8 cellular contexts compared by ENCODE assay signal in the genomic region with DNA sequence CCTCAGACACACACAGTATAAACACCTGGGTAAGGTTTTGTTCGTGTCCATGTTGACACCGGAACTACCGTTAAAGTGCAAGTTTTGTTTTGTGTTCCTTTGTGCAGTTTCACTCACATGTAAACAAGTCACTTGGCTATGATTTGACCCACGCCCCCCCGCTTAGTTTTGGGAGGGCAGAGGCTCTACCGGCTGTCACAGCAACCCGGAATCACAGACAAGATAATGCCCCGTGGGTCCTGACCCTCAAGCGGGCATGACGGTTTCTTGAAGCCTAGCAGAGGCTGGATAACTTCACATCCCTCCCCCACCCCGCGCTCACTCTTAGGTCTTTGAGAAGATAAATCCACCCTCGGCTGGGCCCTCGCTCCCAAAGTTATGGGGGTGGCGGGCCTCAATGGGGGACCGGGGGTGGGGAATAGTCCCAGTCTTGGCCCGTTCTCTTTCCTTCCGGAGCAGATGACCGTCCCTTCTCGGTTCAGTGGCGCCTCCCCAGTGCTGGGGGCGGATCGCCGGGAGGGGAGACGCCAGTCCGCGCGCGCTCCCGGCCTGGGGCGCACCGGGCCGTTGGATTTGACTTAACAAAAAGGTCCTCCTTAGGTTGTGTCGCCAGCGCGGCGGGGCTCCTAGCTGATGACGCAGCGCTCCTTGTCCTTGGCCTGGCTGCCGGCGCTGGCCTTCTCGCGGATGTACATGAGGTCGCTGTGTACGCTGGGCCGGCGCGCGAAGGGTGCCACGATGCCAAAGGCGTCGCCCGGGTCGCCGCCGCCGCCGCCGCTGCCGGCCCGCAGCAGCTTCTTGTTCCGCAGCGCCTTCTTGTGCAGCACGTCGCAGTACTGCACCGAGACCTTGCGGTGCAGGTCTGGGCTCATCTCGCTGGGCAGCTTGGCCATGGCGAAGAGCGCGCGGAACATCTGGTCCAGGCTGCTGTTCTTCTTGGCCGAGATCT. TPM values are rescaled to one million over a fixed set of nuclear protein-coding genes. Genes with fewer than 3 reads are reported as not detected.
DNase-seq lines count a peak whose midpoint lies in the region; ATAC-seq, FAIRE-seq and TF ChIP-seq lines count a peak whose summit lies in the region.

No MANE protein-coding gene starts in this region.

- no peaks in the 10 kb centered on the region for H3K79me2 ChIP-seq in HepG2 (ENCODE audit: insufficient read depth, low read length)

- CTCF ChIA-PET in CD8-positive, alpha-beta T cell (lab: Charles Lee), result interaction anchor here (0.6 to 2.8 kb wide), 3 partner anchors 27 to 139 kb away, joined by 3 to 30 read pairs (median 3); no protein-coding TSS in a partner anchor
- CTCF ChIA-PET in HepG2 (lab: Yijun Ruan, JAX; ENCODE audit: low intra/inter-chr PET ratio, low total read pairs), result no interaction called here

- ATAC-seq in CD8-positive, alpha-beta T cell, result no peak
- ATAC-seq in HepG2, result no peak
- ATAC-seq in HG03095 (IDR thresholded peaks at IDR 0.05; ENCODE audit: unreplicated experiment), result no peak
- no peak for ATAC-seq in GM21360 (IDR thresholded peaks at IDR 0.05; ENCODE audit: unreplicated experiment)

- no peak overlapping the region for H3K27ac ChIP-seq in CD8-positive, alpha-beta T cell (ENCODE audit: low read depth, low read length)
- H3K27ac ChIP-seq in coronary artery (peak overlapping the region; percentile 28 to 82), HepG2 (ENCODE audit: extremely low read length, insufficient read depth, low read length) (no peak overlapping the region)

- H3K4me1 ChIP-seq in CD8-positive, alpha-beta T cell (ENCODE audit: insufficient read depth, low read length), result peaks cover 13% of the 10 kb centered on the region
- H3K4me1 ChIP-seq in HepG2 (ENCODE audit: insufficient read depth, low read length), result peaks cover 35% of the 10 kb centered on the region

- peak overlapping the region; percentile 32; the same call in 1 of the 2 replicates for H3K4me2 ChIP-seq in HepG2 (ENCODE audit: low read depth, low read length)

- H3K4me3 Mint-ChIP-seq in CD8-positive, alpha-beta T cell, result peak overlapping the region; percentile 84
- peak overlapping the region; percentile 74 for H3K4me3 Mint-ChIP-seq in stimulated activated naive CD8-positive, alpha-beta T cell treated with anti-CD3 and anti-CD28 coated beads, Interleukin-15, Interleukin-2, amounts not matched to agents 100 ng/mL and 50 ng/mL, for 24 hours

- no peak for DNase-seq in CD8-positive, alpha-beta T cell
- DNase-seq in NCI-H82 treated with DMSO at 0.1 percent for 48 hours (lab: John Stamatoyannopoulos, UW; ENCODE audit: unreplicated experiment) (peak; percentile 43), coronary artery (ENCODE audit: low spot score) (no peak), HepG2 (ENCODE audit: low spot score) (no peak), COR-L47 (lab: John Stamatoyannopoulos, UW) (no peak)

- H3K9me3 ChIP-seq in CD8-positive, alpha-beta T cell (ENCODE audit: low read length), result no peaks in the 10 kb centered on the region
- H3K9me3 ChIP-seq in HepG2 (ENCODE audit: low read length), result no peaks in the 10 kb centered on the region

- intact Hi-C loops in CD8-positive, alpha-beta T cell (cut with DNase I, micrococcal nuclease), result loop anchor here (5.0 kb wide), 2 partner anchors 98 to 538 kb away; partner anchors contain the start of gene PEMT (in 1 of the 2)
- intact Hi-C loops in HepG2 (cut with micrococcal nuclease; ENCODE audit: unreplicated experiment), result loop anchor here (5.0 kb wide), 1 partner anchor 47 kb away; no protein-coding TSS in a partner anchor

- H3K27ac Mint-ChIP-seq in CD8-positive, alpha-beta T cell, result no peak overlapping the region
- no peak overlapping the region for H3K27ac Mint-ChIP-seq in stimulated activated naive CD8-positive, alpha-beta T cell treated with anti-CD3 and anti-CD28 coated beads, Interleukin-15, Interleukin-2, amounts not matched to agents 100 ng/mL and 50 ng/mL, for 24 hours

- in situ Hi-C loops in HepG2 (cut with HindIII; ENCODE audit: extremely low pct_ligation_motif_present, low pct_unique_long_range_greater_than_20kb), result loop anchor here (5.0 kb wide), 1 partner anchor 137 kb away; no protein-coding TSS in a partner anchor

- no peaks in the 10 kb centered on the region for H3K9me3 Mint-ChIP-seq in CD8-positive, alpha-beta T cell
- no peaks in the 10 kb centered on the region for H3K9me3 Mint-ChIP-seq in stimulated activated naive CD8-positive, alpha-beta T cell treated with anti-CD3 and anti-CD28 coated beads, Interleukin-15, Interleukin-2, amounts not matched to agents 100 ng/mL and 50 ng/mL, for 24 hours

- BruUV-seq in HepG2 (replicated peaks; lab: Mats Ljungman, UMichigan), result no TSS peak

- no peak overlapping the region for H2AFZ ChIP-seq in HepG2 (ENCODE audit: low read length)

- POLR2A ChIA-PET in CD8-positive, alpha-beta T cell (lab: Charles Lee), result interaction anchor here (2.0 kb wide), 1 partner anchor 139 kb away, joined by 7 read pairs; no protein-coding TSS in a partner anchor
- POLR2A ChIA-PET in HepG2 (lab: Yijun Ruan, JAX), result interaction anchor here (2.5 to 3.4 kb wide), 3 partner anchors 49 to 143 kb away, joined by 15 to 114 read pairs (median 57); no protein-coding TSS in a partner anchor

- TF ChIP-seq POLR2A in HepG2 (IDR thresholded peaks at IDR 0.05; ENCODE audit: insufficient read depth in 1 of 2, low read depth in 2 of 2, low read length in 2 of 2), result no peak

- WGBS in HepG2 (ENCODE audit: low lambda C conversion rate), result 97% methylated on average over 72 of the region's 73 CpGs

- no peak for TF ChIP-seq EP300 in HepG2 (IDR thresholded peaks at IDR 0.05; ENCODE audit: low read depth in 2 of 2, low read length in 2 of 2)
- TF ChIP-seq EP300 in HepG2 (CRISPR knock-in tag; IDR thresholded peaks at IDR 0.05; ENCODE audit: borderline replicate concordance), result no peak

- FAIRE-seq in HepG2 (lab: Jason Lieb, UNC), result no peak

- H3K36me3 ChIP-seq in CD8-positive, alpha-beta T cell (ENCODE audit: insufficient read depth, low read length), result no peaks in the 10 kb centered on the region
- H3K36me3 ChIP-seq in HepG2 (replicated peaks in 1 of 2; ENCODE audit: control insufficient read depth in 1 of 2, insufficient read depth in 2 of 2, low read length in 2 of 2), result peaks cover 6 to 15% of the 10 kb centered on the region in 2 experiments; a peak in 3 of 5 replicates

- H4K20me1 ChIP-seq in HepG2 (ENCODE audit: insufficient read depth, low read length), result no peaks in the 10 kb centered on the region

- peak overlapping the region; percentile 76 for H3K4me3 ChIP-seq in CD8-positive, alpha-beta T cell (ENCODE audit: low read depth, low read length)
- H3K4me3 ChIP-seq in coronary artery, result peak overlapping the region; percentile 76
- H3K4me3 ChIP-seq in HepG2 (replicated peaks in 1 of 3; ENCODE audit: insufficient read depth in 1 of 3, low read depth in 2 of 3, low read length in 3 of 3), result peak overlapping the region in 2 of 3 experiments; percentile 65 to 71; a peak in 2 of 6 replicates

- no peak overlapping the region for H3K9ac ChIP-seq in HepG2 (ENCODE audit: insufficient read depth, low read depth, low read length)

- no peak for TF ChIP-seq RAD21 in HepG2 (CRISPR knock-in tag; IDR thresholded peaks at IDR 0.05)

- H3K27me3 Mint-ChIP-seq in CD8-positive, alpha-beta T cell (ENCODE audit: low read depth), result peaks cover 6% of the 10 kb centered on the region
- H3K27me3 Mint-ChIP-seq in stimulated activated naive CD8-positive, alpha-beta T cell treated with anti-CD3 and anti-CD28 coated beads, Interleukin-15, Interleukin-2, amounts not matched to agents 100 ng/mL and 50 ng/mL, for 24 hours, result peaks cover 13% of the 10 kb centered on the region

- H3K4me1 Mint-ChIP-seq in CD8-positive, alpha-beta T cell (ENCODE audit: low read depth), result peaks cover 16% of the 10 kb centered on the region
- peaks cover 17% of the 10 kb centered on the region for H3K4me1 Mint-ChIP-seq in stimulated activated naive CD8-positive, alpha-beta T cell treated with anti-CD3 and anti-CD28 coated beads, Interleukin-15, Interleukin-2, amounts not matched to agents 100 ng/mL and 50 ng/mL, for 24 hours (ENCODE audit: low read depth)

- H3K36me3 Mint-ChIP-seq in CD8-positive, alpha-beta T cell, result peaks cover 21% of the 10 kb centered on the region
- peaks cover 20% of the 10 kb centered on the region for H3K36me3 Mint-ChIP-seq in stimulated activated naive CD8-positive, alpha-beta T cell treated with anti-CD3 and anti-CD28 coated beads, Interleukin-15, Interleukin-2, amounts not matched to agents 100 ng/mL and 50 ng/mL, for 24 hours (ENCODE audit: low read depth)

- TF ChIP-seq CTCF in CD8-positive, alpha-beta T cell (IDR thresholded peaks at IDR 0.05), result no peak
- TF ChIP-seq CTCF in coronary artery (IDR thresholded peaks at IDR 0.05) (no peak), HepG2 (CRISPR knock-in tag; IDR thresholded peaks at IDR 0.05) (no peak)

- no peaks in the 10 kb centered on the region for H3K27me3 ChIP-seq in CD8-positive, alpha-beta T cell (ENCODE audit: insufficient read depth, low read length)
- H3K27me3 ChIP-seq in HepG2 (ENCODE audit: control insufficient read depth in 1 of 2, insufficient read depth in 2 of 2, low read length in 2 of 2), result peaks cover 4 to 28% of the 10 kb centered on the region in 2 experiments; a peak in 4 of 5 replicates

RNA-seq across cellular contexts. Expression of gene RASD1, which starts 1.4 kb away (rescaled TPM):
- total RNA-seq in CD8-positive, alpha-beta T cell, result 1 to 10 TPM; 2.8 to 2.9 TPM
- 1.4 and 1.6 TPM in 2 replicates for total RNA-seq in HepG2 (2016; rRNA removed; fragmentation: Illumina TruSeq; extraction: Trizol)
- total RNA-seq in HepG2 (2016; cell fraction: cytosol; rRNA removed; fragmentation: Illumina TruSeq; extraction: Trizol; ENCODE audit: low read depth), result 0.71 and 0.91 TPM in 2 replicates
- total RNA-seq in HepG2 (2016; cell fraction: insoluble cytoplasmic fraction; rRNA removed; fragmentation: Illumina TruSeq; extraction: Trizol), result 1.4 and 1.9 TPM in 2 replicates
- total RNA-seq in HepG2 (2016; cell fraction: membrane; rRNA removed; fragmentation: Illumina TruSeq; extraction: Trizol), result 1.5 and 1.7 TPM in 2 replicates
- total RNA-seq in HepG2 (2016; cell fraction: nucleus; rRNA removed; fragmentation: Illumina TruSeq; extraction: Trizol), result 0.99 and 1.1 TPM in 2 replicates
- 4.2 and 8.9 TPM in 2 replicates for polyA plus RNA-seq in HepG2 (2011; rRNA removed)
- 4.3 and 4.7 TPM in 2 replicates for polyA plus RNA-seq in HepG2 (2011; cell fraction: cytosol; rRNA removed)
- polyA plus RNA-seq in HepG2 (2011; cell fraction: nucleus; rRNA removed), result 6.6 and 7.6 TPM in 2 replicates
- polyA plus RNA-seq in HepG2 (2012), result 2.1 and 6.2 TPM in 2 replicates
- polyA plus RNA-seq in HepG2 (2016; cell fraction: cytosol; fragmentation: Illumina TruSeq; extraction: Trizol; ENCODE audit: low read depth), result 0.32 and 0.38 TPM in 2 replicates
- 1.7 and 1.8 TPM in 2 replicates for polyA plus RNA-seq in HepG2 (2016; cell fraction: insoluble cytoplasmic fraction; fragmentation: Illumina TruSeq; extraction: Trizol; ENCODE audit: low read depth)
- polyA plus RNA-seq in HepG2 (2016; cell fraction: membrane; fragmentation: Illumina TruSeq; extraction: Trizol; ENCODE audit: low read depth), result 0.63 and 0.72 TPM in 2 replicates
- polyA plus RNA-seq in HepG2 (2016; cell fraction: nucleus; fragmentation: Illumina TruSeq; extraction: Trizol; ENCODE audit: insufficient read depth, low read depth), result 2.7 and 3.4 TPM in 2 replicates
- polyA minus RNA-seq in HepG2 (2011; rRNA and poly(A)+ RNA removed; ENCODE audit: low replicate concordance), result 3.9 and 12.1 TPM in 2 replicates
- 6.2 and 6.6 TPM in 2 replicates for polyA minus RNA-seq in HepG2 (2011; cell fraction: cytosol; rRNA and poly(A)+ RNA removed)
- 1.7 and 3.1 TPM in 2 replicates for polyA minus RNA-seq in HepG2 (2011; cell fraction: nucleus; rRNA and poly(A)+ RNA removed)

RNA-seq across cellular contexts. Expression of gene MED9, which starts 18.0 kb away (rescaled TPM):
- total RNA-seq in CD8-positive, alpha-beta T cell, result 10 to 100 TPM; 35.4 to 35.9 TPM
- total RNA-seq in HepG2 (2016; rRNA removed; fragmentation: Illumina TruSeq; extraction: Trizol), result 11.7 and 15.1 TPM in 2 replicates
- total RNA-seq in HepG2 (2016; cell fraction: cytosol; rRNA removed; fragmentation: Illumina TruSeq; extraction: Trizol; ENCODE audit: low read depth), result 4.0 and 4.2 TPM in 2 replicates
- total RNA-seq in HepG2 (2016; cell fraction: insoluble cytoplasmic fraction; rRNA removed; fragmentation: Illumina TruSeq; extraction: Trizol), result 11.7 and 14.4 TPM in 2 replicates
- total RNA-seq in HepG2 (2016; cell fraction: membrane; rRNA removed; fragmentation: Illumina TruSeq; extraction: Trizol), result 9.8 and 10.7 TPM in 2 replicates
- total RNA-seq in HepG2 (2016; cell fraction: nucleus; rRNA removed; fragmentation: Illumina TruSeq; extraction: Trizol), result 10.8 and 11.7 TPM in 2 replicates
- polyA plus RNA-seq in HepG2 (2011; rRNA removed), result 11.9 and 14.4 TPM in 2 replicates
- polyA plus RNA-seq in HepG2 (2011; cell fraction: cytosol; rRNA removed), result 18.3 and 21.5 TPM in 2 replicates
- polyA plus RNA-seq in HepG2 (2011; cell fraction: nucleus; rRNA removed), result 15.4 and 17.5 TPM in 2 replicates
- polyA plus RNA-seq in HepG2 (2012), result 9.2 and 11.4 TPM in 2 replicates
- polyA plus RNA-seq in HepG2 (2016; cell fraction: cytosol; fragmentation: Illumina TruSeq; extraction: Trizol; ENCODE audit: low read depth), result 3.0 and 3.1 TPM in 2 replicates
- polyA plus RNA-seq in HepG2 (2016; cell fraction: insoluble cytoplasmic fraction; fragmentation: Illumina TruSeq; extraction: Trizol; ENCODE audit: low read depth), result 11.2 and 12.0 TPM in 2 replicates
- 6.4 and 7.0 TPM in 2 replicates for polyA plus RNA-seq in HepG2 (2016; cell fraction: membrane; fragmentation: Illumina TruSeq; extraction: Trizol; ENCODE audit: low read depth)
- 11.4 and 12.6 TPM in 2 replicates for polyA plus RNA-seq in HepG2 (2016; cell fraction: nucleus; fragmentation: Illumina TruSeq; extraction: Trizol; ENCODE audit: insufficient read depth, low read depth)
- polyA minus RNA-seq in HepG2 (2011; rRNA and poly(A)+ RNA removed; ENCODE audit: low replicate concordance), result 21.1 and 25.1 TPM in 2 replicates
- polyA minus RNA-seq in HepG2 (2011; cell fraction: cytosol; rRNA and poly(A)+ RNA removed), result 9.8 and 9.9 TPM in 2 replicates
- 24.2 and 25.4 TPM in 2 replicates for polyA minus RNA-seq in HepG2 (2011; cell fraction: nucleus; rRNA and poly(A)+ RNA removed)

Comparison
In these comparisons a context has a peak if more than half of its experiments do, and no peak if none do; other contexts are left out.
1. H3K27ac ChIP-seq: peak in coronary artery (2 of 2); none in CD8-positive, alpha-beta T cell (single experiment) and HepG2 (single experiment).
2. Peak in every context shown above with its lines, with median percentiles within 50 percentile points of each other: H3K4me3 ChIP-seq.